ENCODE assay signal across 9 cellular contexts in genomic region chr14:102848830-102849521, GRCh38.
DNase-seq lines count a peak whose midpoint lies in the region; ATAC-seq lines count a peak whose summit lies in the region.
"Had no signal": no experiment of that assay in that cellular context is flagged by ENCODE, and none has a peak within 500 bp of the region (broad histone marks: within the 10 kb centered on the region; RNA-seq: fewer than 3 reads in every experiment).

No MANE protein-coding gene starts in this region.

- H3K36me3 ChIP-seq in ACC112 (ENCODE audit: insufficient read depth, low read length) (peaks cover 2% of the 10 kb centered on the region; the same call in 1 of the 2 replicates), adipocyte (ENCODE audit: control insufficient read depth, insufficient read depth, low read length, severe bottlenecking) (no peaks in the 10 kb centered on the region)

- 0 out of 2 replicates have a peak overlapping the region, but pooled peaks have one; percentile 11 for H3K4me3 ChIP-seq in ACC112 (ENCODE audit: low read depth, low read length)
- peak overlapping the region; percentile 9 for H3K4me3 ChIP-seq in adipocyte (ENCODE audit: low read length)

- H3K9ac ChIP-seq in adipocyte (ENCODE audit: low read length), result peak overlapping the region; percentile 19

- no peak overlapping the region for H2AFZ ChIP-seq in ACC112 (ENCODE audit: low read length, unreplicated experiment)

- peaks cover 2% of the 10 kb centered on the region for H3K79me2 ChIP-seq in ACC112 (ENCODE audit: control insufficient read depth, insufficient read depth, low read length, unreplicated experiment)

- no peaks in the 10 kb centered on the region for H3K9me3 ChIP-seq in adipocyte (ENCODE audit: control insufficient read depth, low read length)

- H3K27me3 ChIP-seq in ACC112 (ENCODE audit: insufficient read depth, low read length), result no peaks in the 10 kb centered on the region
- no peaks in the 10 kb centered on the region for H3K27me3 ChIP-seq in adipocyte (replicated peaks; ENCODE audit: control insufficient read depth, insufficient read depth, low read length)

- H3K4me1 ChIP-seq in ACC112 (ENCODE audit: control insufficient read depth, insufficient read depth, low read length, unreplicated experiment) (peaks cover 15% of the 10 kb centered on the region), adipocyte (ENCODE audit: control insufficient read depth, insufficient read depth, low read length) (peaks cover 15% of the 10 kb centered on the region)

- ATAC-seq in esophagus mucosa (no peak), HG03378 (IDR thresholded peaks at IDR 0.05; ENCODE audit: unreplicated experiment) (no peak), HG02571 (IDR thresholded peaks at IDR 0.05; ENCODE audit: unreplicated experiment) (no peak)

- DNase-seq in HCEC 1CT (peak; percentile 39), adipocyte (ENCODE audit: low read depth) (peak; percentile 39), lung microvascular endothelial cell (ENCODE audit: low read depth in 2 of 2) (peak; percentile 17 to 75)
- no peak for DNase-seq in stimulated activated naive CD4-positive, alpha-beta T cell treated with Interleukin-2 at 50 U/mL for 16 hours (lab: John Stamatoyannopoulos, UW)
- DNase-seq: activated effector memory CD4-positive, alpha-beta T cell treated with Interleukin-2 at 50 U/mL for 16 hours had no signal

- peak overlapping the region; percentile 4; the same call in 1 of the 2 replicates for H3K27ac ChIP-seq in ACC112 (ENCODE audit: low read depth, low read length)
